In genomic region chr6:91879346-91879995, GRCh38 we compare ENCODE assay signal across 27 cellular contexts.
"Had no signal": no experiment of that assay in that cellular context is flagged by ENCODE, and none has a peak within 500 bp of the region (broad histone marks: within the 10 kb centered on the region; RNA-seq: fewer than 3 reads in every experiment).

No MANE protein-coding gene starts in this region.

- H3K27me3 Mint-ChIP-seq: activated naive CD4-positive, alpha-beta T cell treated with anti-CD3 and anti-CD28 coated beads, Interleukin-2, amount 50 U/mL, for 24 hours; activated T-cell treated with anti-CD3 and anti-CD28 coated beads, Interleukin-2, amount 50 U/mL, for 24 hours had no signal

- H3K4me3 Mint-ChIP-seq: activated CD8-positive, alpha-beta T cell treated with anti-CD3 and anti-CD28 coated beads, Interleukin-2, amount 10 ng/mL, durations not matched to agents 7 days and 5 days; activated naive CD4-positive, alpha-beta T cell treated with anti-CD3 and anti-CD28 coated beads, Interleukin-2, amount 50 U/mL, for 24 hours; activated T-cell treated with anti-CD3 and anti-CD28 coated beads, Interleukin-2, amount 50 U/mL, for 24 hours; activated T-helper 1 cell treated with anti-CD3 and anti-CD28 coated beads, Interleukin-12 subunit alpha, Interleukin-12 subunit beta, Interleukin-2, Interleukin-4 antibody, amounts not matched to agents 30 ng/mL and 10 ng/mL and 1 ng/mL, durations not matched to agents 14 hours and 24 hours and 36 hours; T-helper 1 cell treated with Interleukin-12 subunit alpha and Interleukin-12 subunit beta and Interleukin-4 antibody, amounts not matched to agents 30 μg/mL and 1 μg/mL, for 36 hours had no signal

- H3K27ac Mint-ChIP-seq: activated CD8-positive, alpha-beta T cell treated with anti-CD3 and anti-CD28 coated beads, Interleukin-2, amount 10 ng/mL, durations not matched to agents 7 days and 5 days; activated naive CD4-positive, alpha-beta T cell treated with anti-CD3 and anti-CD28 coated beads, Interleukin-2, amount 50 U/mL, for 24 hours; activated T-cell treated with anti-CD3 and anti-CD28 coated beads, Interleukin-2, amount 50 U/mL, for 24 hours; activated T-helper 1 cell treated with anti-CD3 and anti-CD28 coated beads, Interleukin-12 subunit alpha, Interleukin-12 subunit beta, Interleukin-2, Interleukin-4 antibody, amounts not matched to agents 30 ng/mL and 10 ng/mL and 1 ng/mL, durations not matched to agents 14 hours and 24 hours and 36 hours; T-helper 1 cell treated with Interleukin-12 subunit alpha and Interleukin-12 subunit beta and Interleukin-4 antibody, amounts not matched to agents 30 μg/mL and 1 μg/mL, for 36 hours had no signal

- H3K4me3 ChIP-seq: breast epithelium, Peyer's patch, SJSA1 had no signal

- H3K4me1 ChIP-seq: breast epithelium, Peyer's patch, SJSA1 had no signal

- H3K27me3 ChIP-seq: breast epithelium, Peyer's patch, SJSA1 had no signal

- DNase-seq: activated CD4-positive, alpha-beta T cell treated with anti-CD3 and anti-CD28 coated beads for 4 hours; activated CD8-positive, alpha-beta T cell treated with anti-CD3 and anti-CD28 coated beads, Interleukin-2, amount 10 ng/mL, durations not matched to agents 7 days and 5 days; activated effector memory CD4-positive, alpha-beta T cell treated with Interleukin-2 at 50 U/mL for 16 hours; activated naive CD4-positive, alpha-beta T cell; activated T-cell treated with anti-CD3 and anti-CD28 coated beads, Interleukin-2, amount 50 U/mL, for 24 hours; aorta; central memory CD4-positive, alpha-beta T cell; IMR-90; KG1; NCI-H1092 treated with DMSO at 0.1 percent for 48 hours; NCI-H1417 treated with DMSO at 0.1 percent for 48 hours; NCI-H1694; NCI-H2029; NCI-H2107; NCI-H446; NCI-H524; NCI-H748 treated with DMSO at 0.1 percent for 48 hours; Peyer's patch; SHP77; SW 1271 had no signal

- H3K27ac ChIP-seq: breast epithelium, Peyer's patch, SJSA1 had no signal

- H3K36me3 Mint-ChIP-seq: activated naive CD4-positive, alpha-beta T cell treated with anti-CD3 and anti-CD28 coated beads, Interleukin-2, amount 50 U/mL, for 24 hours had no signal

- H3K36me3 ChIP-seq: breast epithelium, Peyer's patch, SJSA1 had no signal

- H3K4me1 Mint-ChIP-seq: activated naive CD4-positive, alpha-beta T cell treated with anti-CD3 and anti-CD28 coated beads, Interleukin-2, amount 50 U/mL, for 24 hours had no signal

- H3K9me3 ChIP-seq: Peyer's patch had no signal

- ATAC-seq: activated CD4-positive, CD25-positive, alpha-beta regulatory T cell treated with anti-CD3 and anti-CD28 coated beads, Interleukin-2, amount 50 U/mL, for 24 hours; activated CD8-positive, alpha-beta T cell treated with anti-CD3 and anti-CD28 coated beads, Interleukin-2, amount 10 ng/mL, durations not matched to agents 7 days and 5 days; SK-N-SH treated with all-trans-retinoic acid at 6 μM for 48 hours had no signal
